In genomic region chr10:30984563-30985328, GRCh38 we compare ENCODE assay signal across 14 cellular contexts. TPM values are rescaled to one million over a fixed set of nuclear protein-coding genes. Genes with fewer than 3 reads are reported as not detected.
A peak's percentile ranks its signal among the peaks of the same experiment; 100 is the strongest.
DNase-seq lines count a peak whose midpoint lies in the region; ATAC-seq, FAIRE-seq and TF ChIP-seq lines count a peak whose summit lies in the region.
"Had no signal": no experiment of that assay in that cellular context is flagged by ENCODE, and none has a peak within 500 bp of the region (broad histone marks: within the 10 kb centered on the region; RNA-seq: fewer than 3 reads in every experiment).

No MANE protein-coding gene starts in this region.

- peak overlapping the region; percentile 72 for H3K18ac ChIP-seq in IMR-90 (ENCODE audit: low read depth, low read length)

- H2AK9ac ChIP-seq in IMR-90 (replicated peaks; ENCODE audit: low read depth, low read length, poor library complexity): no peak overlapping the region

- H3K4me1 Mint-ChIP-seq in astrocyte (ENCODE audit: low read depth, unreplicated experiment): peaks cover 14% of the 10 kb centered on the region
- H3K4me1 Mint-ChIP-seq: WTC11 had no signal

- H3K9me3 ChIP-seq in IMR-90 (ENCODE audit: control insufficient read depth, insufficient read depth, low read length) (no peaks in the 10 kb centered on the region), astrocyte (ENCODE audit: insufficient read depth, low read depth, low read length) (no peaks in the 10 kb centered on the region), transverse colon (no peaks in the 10 kb centered on the region)

- FAIRE-seq in astrocyte (lab: Jason Lieb, UNC): peak; percentile 47

- TF ChIP-seq EP300 in transverse colon (IDR thresholded peaks at IDR 0.05; ENCODE audit: low read depth): no peak

- ATAC-seq in IMR-90 (ENCODE audit: low read depth): peak; percentile 38; the same call in 1 of the 2 replicates
- ATAC-seq in HG02763 (IDR thresholded peaks at IDR 0.05; ENCODE audit: unreplicated experiment): no peak
- ATAC-seq: naive thymus-derived CD4-positive, alpha-beta T cell; WTC11 had no signal

- peak overlapping the region; percentile 88 for H3K27ac ChIP-seq in IMR-90 (ENCODE audit: insufficient read depth, low read length)
- peak overlapping the region; percentile 69 for H3K27ac ChIP-seq in astrocyte (ENCODE audit: low read depth, low read length)
- no peak overlapping the region for H3K27ac ChIP-seq in transverse colon

- H3K27me3 ChIP-seq in IMR-90 (ENCODE audit: control insufficient read depth, insufficient read depth, low read length) (no peaks in the 10 kb centered on the region), astrocyte (ENCODE audit: insufficient read depth, low read length) (no peaks in the 10 kb centered on the region), transverse colon (no peaks in the 10 kb centered on the region)

- peak overlapping the region; percentile 41; the same call in 1 of the 2 replicates for H3K4me2 ChIP-seq in IMR-90 (ENCODE audit: low read depth, low read length)
- H3K4me2 ChIP-seq in astrocyte (ENCODE audit: low read length): peak overlapping the region; percentile 60

- peak overlapping the region; percentile 88 to 90 for H4K8ac ChIP-seq in IMR-90 (ENCODE audit: low read depth in 2 of 2, low read length in 2 of 2)

- H3K79me2 ChIP-seq in astrocyte (ENCODE audit: insufficient read depth, low read length): no peaks in the 10 kb centered on the region

- intact Hi-C loops in IMR-90 (cut with micrococcal nuclease) (no loop called here), transverse colon (cut with DNase I; ENCODE audit: low total_unique reads) (no loop called here)

- H3K27me3 Mint-ChIP-seq in astrocyte (ENCODE audit: low read depth, unreplicated experiment): no peaks in the 10 kb centered on the region
- H3K27me3 Mint-ChIP-seq: dendritic cell treated with granulocyte-macrophage colony-stimulating factor and Interleukin-4, amounts not matched to agents 40 ng/mL and 50 ng/mL, for 4 days; IgD-negative memory B cell; naive thymus-derived CD4-positive, alpha-beta T cell had no signal

- POLR2A ChIA-PET in IMR-90 (lab: Charles Lee; ENCODE audit: unreplicated experiment): no interaction called here

- DNase-seq in EH (ENCODE audit: low read depth): peak; percentile 61
- DNase-seq in IMR-90: no peak
- DNase-seq in astrocyte (ENCODE audit: low read depth): peak; percentile 34
- peak; percentile 51 to 75 for DNase-seq in lung microvascular endothelial cell (ENCODE audit: low read depth in 2 of 2)
- DNase-seq in transverse colon: no peak
- no peak for DNase-seq in KBM-7
- DNase-seq in stimulated activated naive CD4-positive, alpha-beta T cell treated with Interleukin-2 at 50 U/mL for 16 hours (lab: John Stamatoyannopoulos, UW): no peak
- DNase-seq: naive thymus-derived CD4-positive, alpha-beta T cell; SHP77; stimulated activated CD4-positive, alpha-beta T cell treated with anti-CD3 and anti-CD28 coated beads, Interleukin-15, amount 100 ng/mL, for 24 hours had no signal

- no peak overlapping the region for H3K4me3 ChIP-seq in IMR-90 (ENCODE audit: insufficient read depth, low read depth, low read length)
- no peak overlapping the region for H3K4me3 ChIP-seq in astrocyte (ENCODE audit: insufficient read depth, low read depth, low read length)
- no peak overlapping the region for H3K4me3 ChIP-seq in transverse colon

- TF ChIP-seq POLR2A in IMR-90 (IDR thresholded peaks at IDR 0.05; ENCODE audit: low read depth, low read length) (no peak), transverse colon (IDR thresholded peaks at IDR 0.05) (no peak)

- H3K9ac ChIP-seq in IMR-90 (ENCODE audit: low read depth, low read length) (peak overlapping the region; percentile 12; the same call in 1 of the 2 replicates), astrocyte (ENCODE audit: low read length) (peak overlapping the region; percentile 52)

- no peaks in the 10 kb centered on the region for H4K20me1 ChIP-seq in IMR-90 (ENCODE audit: insufficient read depth, low read length)
- no peaks in the 10 kb centered on the region for H4K20me1 ChIP-seq in astrocyte (ENCODE audit: insufficient read depth, low read length)

- peak overlapping the region; percentile 78 for H3K56ac ChIP-seq in IMR-90 (ENCODE audit: extremely low read depth, insufficient read depth, low read length)

- dilution Hi-C loops in IMR-90 (cut with HindIII; ENCODE audit: low sequenced_read_pairs, unreplicated experiment): no loop called here

- H3K23ac ChIP-seq in IMR-90 (ENCODE audit: low read depth, low read length): peak overlapping the region; percentile 85; the same call in 1 of the 2 replicates

- peaks cover 8% of the 10 kb centered on the region for H3K4me1 ChIP-seq in IMR-90 (ENCODE audit: control insufficient read depth, insufficient read depth, low read length)
- peaks cover 23% of the 10 kb centered on the region for H3K4me1 ChIP-seq in astrocyte (ENCODE audit: insufficient read depth, low read length)
- peaks cover 0 to 15% (median 6%) of the 10 kb centered on the region in 4 donors for H3K4me1 ChIP-seq in transverse colon

- H4K5ac ChIP-seq in IMR-90 (ENCODE audit: low read depth, low read length): peak overlapping the region; percentile 69

- no peak for TF ChIP-seq RAD21 in IMR-90 (IDR thresholded peaks at IDR 0.05; ENCODE audit: low read length)

- H3K9me1 ChIP-seq in IMR-90 (ENCODE audit: insufficient read depth, low read length): peaks cover 3% of the 10 kb centered on the region; the same call in 1 of the 2 replicates

- CTCF ChIA-PET in IMR-90 (lab: Yijun Ruan, JAX): interaction anchor here (1.6 kb wide), 1 partner anchor 47 kb away, joined by 5 read pairs; the partner anchor contains the start of gene ZNF438

- H4K91ac ChIP-seq in IMR-90 (ENCODE audit: insufficient read depth, low read depth, low read length): peak overlapping the region; percentile 91

- H2AFZ ChIP-seq in IMR-90 (replicated peaks; ENCODE audit: low read length, poor library complexity) (no peak overlapping the region), astrocyte (ENCODE audit: low read depth, low read length) (no peak overlapping the region)

- H3K36me3 Mint-ChIP-seq in astrocyte (ENCODE audit: low read depth, unreplicated experiment): peaks cover 4% of the 10 kb centered on the region
- H3K36me3 Mint-ChIP-seq: IgD-negative memory B cell had no signal

- H3K36me3 ChIP-seq in IMR-90 (ENCODE audit: control insufficient read depth, insufficient read depth, low read length): no peaks in the 10 kb centered on the region
- H3K36me3 ChIP-seq in astrocyte (ENCODE audit: insufficient read depth, low read length): no peaks in the 10 kb centered on the region
- no peaks in the 10 kb centered on the region for H3K36me3 ChIP-seq in transverse colon

- H2BK15ac ChIP-seq in IMR-90 (ENCODE audit: low read depth, low read length): peak overlapping the region; percentile 55; the same call in 2 of the 3 replicates

- peak overlapping the region; percentile 98 for H2AK5ac ChIP-seq in IMR-90 (ENCODE audit: low read depth, low read length)

- H3K27ac Mint-ChIP-seq in astrocyte (ENCODE audit: unreplicated experiment): peak overlapping the region; percentile 50
- H3K27ac Mint-ChIP-seq: dendritic cell treated with granulocyte-macrophage colony-stimulating factor and Interleukin-4, amounts not matched to agents 40 ng/mL and 50 ng/mL, for 4 days; WTC11 had no signal

- peak overlapping the region; percentile 95 for H2BK5ac ChIP-seq in IMR-90 (ENCODE audit: low read depth, low read length, poor library complexity, severe bottlenecking)

- H3K14ac ChIP-seq in IMR-90 (replicated peaks; ENCODE audit: low read depth, low read length): peak overlapping the region; percentile 94

- BruUV-seq in IMR-90 (replicated peaks; lab: Mats Ljungman, UMichigan): no TSS peak

- TF ChIP-seq CTCF in IMR-90 (conservative IDR thresholded peaks at IDR 0.05; ENCODE audit: low read depth, low read length) (no peak), astrocyte (IDR thresholded peaks at IDR 0.05; ENCODE audit: insufficient read depth, low read depth, low read length) (no peak), transverse colon (IDR thresholded peaks at IDR 0.05) (no peak)

- no peak overlapping the region for H3K4me3 Mint-ChIP-seq in astrocyte (ENCODE audit: unreplicated experiment)
- H3K4me3 Mint-ChIP-seq: dendritic cell treated with granulocyte-macrophage colony-stimulating factor and Interleukin-4, amounts not matched to agents 40 ng/mL and 50 ng/mL, for 4 days; WTC11 had no signal

- no CpG with 5 or more reads among the region's 4 CpGs for WGBS in IMR-90 (ENCODE audit: extremely low coverage in 2 of 2, insufficient read length in 1 of 2), 2 experiments
- WGBS in transverse colon (ENCODE audit: low coverage in 1 of 2), 2 donors: 87 to 95% methylated on average over 4 of the region's 4 CpGs

- H3K79me1 ChIP-seq in IMR-90 (ENCODE audit: low read depth in 1 of 2, low read length in 2 of 2): peaks cover 8 to 34% of the 10 kb centered on the region in 2 experiments

- H2BK120ac ChIP-seq in IMR-90 (ENCODE audit: low read depth, low read length): peak overlapping the region; percentile 95

- H2BK20ac ChIP-seq in IMR-90 (ENCODE audit: low read depth, low read length): peak overlapping the region; percentile 99

- in situ Hi-C loops in IMR-90 (cut with MboI; ENCODE audit: low sequenced_read_pairs) (no loop called here), transverse colon (cut with MboI; ENCODE audit: low pct_ligation_motif_present in 1 of 4, low pct_unique_long_range_greater_than_20kb in 1 of 4, low sequenced_read_pairs in 3 of 4) (no loop called here), KBM-7 (cut with MboI; ENCODE audit: low pct_unique_long_range_greater_than_20kb, low sequenced_read_pairs) (no loop called here)

- no peaks in the 10 kb centered on the region for H3K9me3 Mint-ChIP-seq in astrocyte (ENCODE audit: unreplicated experiment)

- peak overlapping the region; percentile 94 for H3K4ac ChIP-seq in IMR-90 (ENCODE audit: low read depth, low read length)

TF ChIP-seq in IMR-90, 13 proteins besides CTCF, POLR2A, EP300 and RAD21:
- peak; percentile 80 for TF ChIP-seq CEBPB (IDR thresholded peaks at IDR 0.05; ENCODE audit: low read depth, low read length)
- no peak for TF ChIP-seq BHLHE40 (IDR thresholded peaks at IDR 0.05; ENCODE audit: low read depth, low read length)

RNA-seq across cellular contexts. Expression of gene ZNF438, which starts 46.9 kb away (rescaled TPM):
- total RNA-seq in IMR-90 (2012; rRNA removed) (2.8 and 2.9 TPM in 2 replicates), astrocyte (2.2 and 2.4 TPM in 2 replicates), lung microvascular endothelial cell (2.4 and 2.6 TPM in 2 replicates), transverse colon (1 to 10 TPM; 4.4 to 7.4 (median 6.4) TPM)
- polyA plus RNA-seq in IMR-90 (2012; rRNA removed): 1.8 TPM in 2 replicates
- 0.75 and 0.88 TPM in 2 replicates for polyA plus RNA-seq in IMR-90 (2012; cell fraction: cytosol; rRNA removed)
- 1.1 and 4.6 TPM in 2 replicates for polyA plus RNA-seq in IMR-90 (2012; cell fraction: nucleus; rRNA removed; ENCODE audit: low replicate concordance)

Comparison
In these comparisons a context has a peak if more than half of its experiments do, and no peak if none do; other contexts are left out.
1. DNase-seq: peak in EH (single experiment), astrocyte (single experiment) and lung microvascular endothelial cell (2 of 2); none in IMR-90 (single experiment), transverse colon (single experiment), KBM-7 (single experiment) and stimulated activated naive CD4-positive, alpha-beta T cell treated with Interleukin-2 at 50 U/mL for 16 hours (single experiment).
2. H3K27ac ChIP-seq: peak in IMR-90 (single experiment) and astrocyte (single experiment); none in transverse colon (0 of 4).